In the genomic region with DNA sequence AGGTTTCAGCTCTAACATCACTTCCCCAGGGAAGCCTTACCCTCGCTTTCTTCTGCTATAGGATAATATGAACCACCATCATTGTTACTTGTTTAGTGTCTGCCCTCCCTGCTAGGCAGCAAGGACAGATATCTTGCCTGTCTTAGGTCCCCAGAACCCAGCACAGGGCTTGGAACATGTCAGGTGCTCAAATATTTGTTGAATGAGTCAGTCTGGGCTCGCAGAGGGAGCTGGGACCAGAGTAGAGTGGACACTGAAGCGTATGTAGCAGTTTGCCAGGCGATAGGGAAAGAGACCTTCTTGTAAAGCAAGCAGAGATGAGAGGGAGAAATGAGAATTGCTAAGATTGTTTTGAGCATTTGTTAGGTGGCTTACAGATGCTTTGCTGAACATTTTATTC, we compare ENCODE assay signal across 10 cellular contexts. TPM values are rescaled to one million over a fixed set of nuclear protein-coding genes. Genes with fewer than 3 reads are reported as not detected.
DNase-seq lines count a peak whose midpoint lies in the region; ATAC-seq, FAIRE-seq and TF ChIP-seq lines count a peak whose summit lies in the region.
"Had no signal": no experiment of that assay in that cellular context is flagged by ENCODE, and none has a peak within 500 bp of the region (broad histone marks: within the 10 kb centered on the region; RNA-seq: fewer than 3 reads in every experiment).

No MANE protein-coding gene starts in this region.

- H3K9me3 ChIP-seq in BLaER1 (no peaks in the 10 kb centered on the region), lung (ENCODE audit: control insufficient read depth in 2 of 2, insufficient read depth in 1 of 2, low read length in 1 of 2) (no peaks in the 10 kb centered on the region)

- peak overlapping the region; percentile 61 for H3K4me2 ChIP-seq in BLaER1

- 57 to 58% methylated on average over 4 of the region's 4 CpGs for WGBS in lung, 2 donors

- H3K27me3 ChIP-seq in BLaER1 (no peaks in the 10 kb centered on the region), lung (ENCODE audit: control insufficient read depth, insufficient read depth) (no peaks in the 10 kb centered on the region)

- no peak overlapping the region for H3K4me3 ChIP-seq in BLaER1
- no peak overlapping the region for H3K4me3 ChIP-seq in choroid plexus epithelial cell (ENCODE audit: low read depth, low read length)
- no peak overlapping the region for H3K4me3 ChIP-seq in lung

- FAIRE-seq in GM12892 (lab: Jason Lieb, UNC) = no peak

- no peak for TF ChIP-seq POLR2A in GM12892 (IDR thresholded peaks at IDR 0.05; ENCODE audit: low read depth, low read length)

- ATAC-seq in lung (ENCODE audit: insufficient read depth, low FRiP score) = peak; percentile 46
- no peak for ATAC-seq in HG03342 (IDR thresholded peaks at IDR 0.05; ENCODE audit: unreplicated experiment)
- ATAC-seq in GM21360 (IDR thresholded peaks at IDR 0.05; ENCODE audit: unreplicated experiment) = no peak
- ATAC-seq in HG02970 (IDR thresholded peaks at IDR 0.05; ENCODE audit: low FRiP score, unreplicated experiment) = no peak

- peak overlapping the region; percentile 82 for H3K27ac ChIP-seq in BLaER1
- H3K27ac ChIP-seq in lung (ENCODE audit: low read depth in 1 of 2, low read length in 1 of 2) = peak overlapping the region; percentile 38 to 88

- no peak for TF ChIP-seq CTCF in choroid plexus epithelial cell (conservative IDR thresholded peaks at IDR 0.05; ENCODE audit: low read depth, low read length)
- no peak for TF ChIP-seq CTCF in lung (IDR thresholded peaks at IDR 0.05; ENCODE audit: control extremely low read depth, extremely low read depth)

- H3K36me3 ChIP-seq in BLaER1 (peaks cover 64% of the 10 kb centered on the region), lung (ENCODE audit: control insufficient read depth in 2 of 2, insufficient read depth in 2 of 2, low read length in 2 of 2) (peaks cover 0 to 19% of the 10 kb centered on the region in 2 donors)

- H3K4me1 ChIP-seq in BLaER1 (peaks cover 74% of the 10 kb centered on the region), lung (ENCODE audit: control insufficient read depth in 2 of 2, insufficient read depth in 2 of 2, low read length in 2 of 2) (peaks cover 10 to 20% of the 10 kb centered on the region in 2 donors)

- peaks cover 13% of the 10 kb centered on the region; the same call in 1 of the 2 replicates for H4K20me1 ChIP-seq in BLaER1

- peak overlapping the region; percentile 53; the same call in 1 of the 2 replicates for H3K9ac ChIP-seq in BLaER1

- DNase-seq in M059J (ENCODE audit: low read depth) (peak; percentile 77), choroid plexus epithelial cell (ENCODE audit: low read depth) (peak; percentile 72), lung (ENCODE audit: low spot score) (peak; percentile 73), GM12892 (ENCODE audit: insufficient read length) (no peak)
- DNase-seq: activated gamma-delta T cell treated with Interleukin-2 at 50 U/mL for 16 hours, NCI-H524 had no signal

RNA-seq across cellular contexts. Expression of gene BCKDHA, which starts 11.7 kb away (rescaled TPM):
- 15.9 and 18.3 TPM in 2 replicates for total RNA-seq in M059J (2014; rRNA removed; shearing (Covaris generic))
- 10 to 100 TPM; 38.9 to 39.2 TPM for total RNA-seq in lung
- polyA plus RNA-seq in lung = 10 to 100 TPM; 19.7 to 54.5 TPM
- 36.2 TPM for polyA plus RNA-seq in GM12892 (2012; ENCODE audit: missing spikeins)

RNA-seq across cellular contexts. Expression of gene EXOSC5, which starts 12.1 kb away (rescaled TPM):
- 25.2 and 28.5 TPM in 2 replicates for total RNA-seq in M059J (2014; rRNA removed; shearing (Covaris generic))
- 10 to 100 TPM in 1 of 2 donors, 1 to 10 TPM in 1; 6.3 to 21.6 TPM for total RNA-seq in lung
- 10 to 100 TPM; 32.6 to 34.4 TPM for polyA plus RNA-seq in lung
- 59.4 TPM for polyA plus RNA-seq in GM12892 (2012; ENCODE audit: missing spikeins)

RNA-seq across cellular contexts. Expression of gene B3GNT8, which starts 17.9 kb away (rescaled TPM):
- total RNA-seq in M059J (2014; rRNA removed; shearing (Covaris generic)) = not detected in 2 replicates
- 10 to 100 TPM in 1 of 2 donors, 1 to 10 TPM in 1; 6.2 to 30.5 TPM for total RNA-seq in lung
- 10 to 100 TPM; 35.1 to 39.0 TPM for polyA plus RNA-seq in lung
- not detected for polyA plus RNA-seq in GM12892 (2012; ENCODE audit: missing spikeins)

RNA-seq across cellular contexts. Expression of gene DMAC2, which starts 30.4 kb away (rescaled TPM):
- 52.1 and 57.2 TPM in 2 replicates for total RNA-seq in M059J (2014; rRNA removed; shearing (Covaris generic))
- 10 to 100 TPM; 25.5 to 51.4 TPM for total RNA-seq in lung
- polyA plus RNA-seq in lung = 10 to 100 TPM; 46.2 to 51.7 TPM
- 28.2 TPM for polyA plus RNA-seq in GM12892 (2012; ENCODE audit: missing spikeins)

RNA-seq across cellular contexts. Expression of gene TMEM91, which starts 33.0 kb away (rescaled TPM):
- 0.17 and 2.4 TPM in 2 replicates for total RNA-seq in M059J (2014; rRNA removed; shearing (Covaris generic))
- total RNA-seq in lung = 10 to 100 TPM; 13.6 to 16.0 TPM
- polyA plus RNA-seq in lung = 10 to 100 TPM; 18.0 to 39.8 TPM
- 5.3 TPM for polyA plus RNA-seq in GM12892 (2012; ENCODE audit: missing spikeins)
